Comparison of ENCODE assay signal across 8 cellular contexts in the genomic region with DNA sequence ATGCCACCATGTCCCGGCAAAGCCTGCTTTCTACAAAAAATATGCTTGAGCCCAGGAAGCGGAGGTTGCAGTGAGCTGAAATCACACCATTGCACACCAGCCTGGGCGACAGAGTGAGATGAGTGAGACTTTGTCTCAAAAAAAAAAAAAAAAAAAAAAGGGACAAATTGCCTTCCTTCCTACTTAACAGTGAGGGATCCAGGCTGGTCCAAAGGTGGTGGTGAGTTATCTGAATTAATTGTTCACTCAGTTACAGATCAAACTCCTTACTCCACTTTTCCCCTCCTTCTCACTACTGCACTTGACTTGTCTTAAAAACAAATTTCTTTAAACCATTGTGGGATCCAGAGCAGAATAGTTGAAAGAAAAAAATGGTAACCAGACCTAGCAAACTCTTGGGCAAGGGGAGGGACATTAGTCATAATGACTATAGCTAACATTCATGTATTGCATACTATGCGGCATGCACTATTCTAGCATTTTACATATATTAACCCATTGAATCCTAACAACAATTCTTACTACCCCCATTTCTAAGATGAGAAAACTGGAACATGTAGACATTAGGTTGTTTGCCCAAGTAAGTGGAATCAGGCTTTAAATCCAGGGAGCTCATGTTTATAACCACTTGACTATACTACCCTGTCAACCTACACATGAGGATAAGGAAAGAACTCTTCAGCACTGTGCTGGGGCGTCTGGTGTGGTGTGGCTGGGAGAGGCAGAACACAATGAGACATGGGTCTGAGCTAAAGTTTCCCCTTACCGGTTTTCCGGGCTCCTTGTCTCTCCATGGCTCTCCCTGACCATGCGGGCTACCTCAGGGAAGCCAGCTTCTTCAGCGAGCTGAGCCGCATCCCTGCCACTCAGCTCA. TPM values are rescaled to one million over a fixed set of nuclear protein-coding genes. Genes with fewer than 3 reads are reported as not detected.
DNase-seq lines count a peak whose midpoint lies in the region; ATAC-seq, FAIRE-seq and TF ChIP-seq lines count a peak whose summit lies in the region.

No MANE protein-coding gene starts in this region.

- no peak for TF ChIP-seq POLR2A in GM12878 (IDR thresholded peaks at IDR 0.05; ENCODE audit: low read depth, low read length)

- POLR2A ChIA-PET in GM12878 (lab: Charles Lee) = interaction anchor here (0.5 to 5.9 kb wide), 14 partner anchors 10 to 200 kb away, joined by 3 to 107 read pairs (median 5); a partner anchor contains a TSS

- H3K36me3 ChIP-seq in right atrium auricular region (peaks cover 24% of the 10 kb centered on the region), GM12878 (ENCODE audit: control insufficient read depth in 2 of 2, insufficient read depth in 2 of 2, low read length in 1 of 2) (peaks cover 2 to 18% of the 10 kb centered on the region in 2 experiments; a peak in 3 of 4 replicates), mesenchymal stem cell (ENCODE audit: control insufficient read depth in 1 of 2, insufficient read depth in 2 of 2, low read depth in 1 of 2, low read length in 2 of 2) (peaks cover 34 to 39% of the 10 kb centered on the region in 2 experiments), aorta (ENCODE audit: control insufficient read depth in 1 of 2, insufficient read depth in 2 of 2, low read length in 1 of 2) (peaks cover 0 to 2% of the 10 kb centered on the region in 2 donors)

- no peak overlapping the region for H2AFZ ChIP-seq in GM12878 (ENCODE audit: control insufficient read depth, low read depth, low read length)
- no peak overlapping the region for H2AFZ ChIP-seq in mesenchymal stem cell (ENCODE audit: low read depth, low read length)

- H3K79me2 ChIP-seq in GM12878 (ENCODE audit: control insufficient read depth, insufficient read depth, low read length) = peaks cover 70% of the 10 kb centered on the region

- no peak overlapping the region for H2BK15ac ChIP-seq in mesenchymal stem cell (ENCODE audit: low read depth, poor library complexity, severe bottlenecking)

- H3K9me3 ChIP-seq in right atrium auricular region (no peaks in the 10 kb centered on the region), GM12878 (replicated peaks; ENCODE audit: control insufficient read depth, insufficient read depth, low read length) (no peaks in the 10 kb centered on the region; the same call in 2 of the 3 replicates), mesenchymal stem cell (ENCODE audit: control insufficient read depth, low read length) (no peaks in the 10 kb centered on the region), aorta (ENCODE audit: control insufficient read depth, low read length) (no peaks in the 10 kb centered on the region)

- no peak overlapping the region for H2BK120ac ChIP-seq in mesenchymal stem cell (ENCODE audit: low read depth, low read length)

- peak overlapping the region; percentile 82 for H2AK5ac ChIP-seq in mesenchymal stem cell (ENCODE audit: low read length, severe bottlenecking)

- H3K14ac ChIP-seq in mesenchymal stem cell (ENCODE audit: low read length in 2 of 2) = peak overlapping the region in 1 of 2 experiments; percentile 62

- H3K27ac ChIP-seq in right atrium auricular region = peak overlapping the region; percentile 89 to 97
- H3K27ac ChIP-seq in GM12878 (ENCODE audit: control insufficient read depth, insufficient read depth) = peak overlapping the region; percentile 94; the same call in 1 of the 2 replicates
- peak overlapping the region; percentile 89 for H3K27ac ChIP-seq in mesenchymal stem cell (ENCODE audit: low read length, poor library complexity, severe bottlenecking)
- peak overlapping the region in 1 of 2 donors; percentile 86 for H3K27ac ChIP-seq in aorta (ENCODE audit: low read depth in 1 of 2, low read length in 2 of 2)

- H2BK12ac ChIP-seq in mesenchymal stem cell (ENCODE audit: low read length in 2 of 2) = peak overlapping the region in 1 of 2 experiments; percentile 73

- H4K20me1 ChIP-seq in GM12878 (ENCODE audit: control insufficient read depth, insufficient read depth) = no peaks in the 10 kb centered on the region

- H3K9ac ChIP-seq in GM12878 (ENCODE audit: control insufficient read depth, insufficient read depth, low read length) (peak overlapping the region; percentile 89), mesenchymal stem cell (ENCODE audit: low read length) (peak overlapping the region; percentile 97)

- ATAC-seq in left cardiac atrium = no peak
- ATAC-seq in GM12878 = no peak
- ATAC-seq in aorta (ENCODE audit: low FRiP score) = no peak
- ATAC-seq in GM21526 (IDR thresholded peaks at IDR 0.05; ENCODE audit: low FRiP score, unreplicated experiment) = no peak

- peak overlapping the region; percentile 84 to 92 for H3K4me3 ChIP-seq in right atrium auricular region
- peak overlapping the region; percentile 93; the same call in 1 of the 2 replicates for H3K4me3 ChIP-seq in GM12878
- H3K4me3 ChIP-seq in mesenchymal stem cell (ENCODE audit: insufficient read depth in 1 of 2, low read depth in 1 of 2, low read length in 2 of 2) = peak overlapping the region in 1 of 2 experiments; percentile 97
- H3K4me3 ChIP-seq in aorta (ENCODE audit: low read length in 2 of 2) = peak overlapping the region; percentile 23 to 46

- no TSS peak for BruUV-seq in GM12878 (replicated peaks; lab: Mats Ljungman, UMichigan)

- TF ChIP-seq RAD21 in GM12878 (IDR thresholded peaks at IDR 0.05; ENCODE audit: insufficient read depth, low read depth, low read length) = no peak

- H3K79me1 ChIP-seq in mesenchymal stem cell (replicated peaks; ENCODE audit: low read length, poor library complexity, severe bottlenecking) = peaks cover 21% of the 10 kb centered on the region

- H3K23ac ChIP-seq in mesenchymal stem cell (ENCODE audit: low read length in 2 of 2) = peak overlapping the region in 1 of 2 experiments; percentile 50

- in situ Hi-C loops in GM12878 (cut with MboI) = no loop called here

- peaks cover 0 to 67% of the 10 kb centered on the region in 2 donors for H3K4me1 ChIP-seq in right atrium auricular region
- H3K4me1 ChIP-seq in GM12878 (ENCODE audit: control insufficient read depth, insufficient read depth, low read length) = peaks cover 48% of the 10 kb centered on the region
- peaks cover 36% of the 10 kb centered on the region for H3K4me1 ChIP-seq in mesenchymal stem cell (ENCODE audit: control insufficient read depth, insufficient read depth, low read depth, low read length)
- no peaks in the 10 kb centered on the region for H3K4me1 ChIP-seq in aorta (ENCODE audit: control insufficient read depth in 1 of 2, insufficient read depth in 2 of 2, low read length in 2 of 2)

- CTCF ChIA-PET in GM12878 (lab: Yijun Ruan, JAX) = interaction anchor here (0.6 to 2.3 kb wide), 8 partner anchors 9 to 75 kb away, joined by 3 to 15 read pairs (median 4); a partner anchor contains a TSS

- H3K4me2 ChIP-seq in GM12878 (ENCODE audit: control insufficient read depth, insufficient read depth) (peak overlapping the region; percentile 78), mesenchymal stem cell (ENCODE audit: low read length, poor library complexity, severe bottlenecking) (peak overlapping the region; percentile 90)

- SMC1A ChIA-PET in GM12878 (lab: Charles Lee; ENCODE audit: uncharacterized antibody, unreplicated experiment) = interaction anchor here (0.7 to 2.6 kb wide), 3 partner anchors 10 to 72 kb away, joined by 3 to 31 read pairs (median 3); a partner anchor contains a TSS

- no peaks in the 10 kb centered on the region for H3K27me3 ChIP-seq in right atrium auricular region
- H3K27me3 ChIP-seq in GM12878 (replicated peaks in 1 of 2; ENCODE audit: control insufficient read depth in 2 of 2, insufficient read depth in 2 of 2, low read length in 1 of 2) = no peaks in the 10 kb centered on the region
- no peaks in the 10 kb centered on the region for H3K27me3 ChIP-seq in mesenchymal stem cell (ENCODE audit: control insufficient read depth in 1 of 2, insufficient read depth in 1 of 2, low read length in 2 of 2)
- no peaks in the 10 kb centered on the region for H3K27me3 ChIP-seq in aorta (ENCODE audit: control insufficient read depth in 1 of 2, insufficient read depth in 2 of 2, low read length in 1 of 2)

- DNase-seq in right atrium auricular region (ENCODE audit: low spot score) (no peak), left cardiac atrium (no peak), GM12878 (ENCODE audit: low read depth, low spot score) (no peak), mesenchymal stem cell (peak; percentile 54), aorta (no peak), NCI-H446 treated with DMSO at 0.1 percent for 48 hours (lab: John Stamatoyannopoulos, UW) (no peak)
- no peak for DNase-seq in effector CD4-positive, alpha-beta T cell

- RAD21 ChIA-PET in GM12878 (lab: Charles Lee; ENCODE audit: unreplicated experiment) = interaction anchor here (0.6 to 1.4 kb wide), 3 partner anchors 10 to 652 kb away, joined by 3 to 4 read pairs (median 3); a partner anchor contains a TSS

- peak overlapping the region; percentile 78 to 94 for H3K4ac ChIP-seq in mesenchymal stem cell (ENCODE audit: low read depth in 1 of 2, low read length in 2 of 2)

- H4K91ac ChIP-seq in mesenchymal stem cell (ENCODE audit: low read length) = peak overlapping the region; percentile 86

- no peak overlapping the region for H2BK5ac ChIP-seq in mesenchymal stem cell (ENCODE audit: low read depth, low read length, poor library complexity, severe bottlenecking)

- H4K8ac ChIP-seq in mesenchymal stem cell (ENCODE audit: low read length) = peak overlapping the region; percentile 21

- peak overlapping the region; percentile 49 to 91 for H3K18ac ChIP-seq in mesenchymal stem cell (ENCODE audit: low read depth in 1 of 2, low read length in 2 of 2)

- intact Hi-C loops in left cardiac atrium (cut with DNase I) = no loop called here
- intact Hi-C loops in GM12878 (cut with micrococcal nuclease; ENCODE audit: unreplicated experiment) = no loop called here
- intact Hi-C loops in aorta (cut with DNase I) = loop anchor here in 1 of 2 donors (5.0 kb wide), 1 partner anchor 41 kb away; a partner anchor contains a TSS

- WGBS in GM12878 (ENCODE audit: insufficient coverage, insufficient replicate concordance, low lambda C conversion rate, missing lambda C conversion rate) = 86% methylated on average over 10 of the region's 10 CpGs
- WGBS in mesenchymal stem cell = 86% methylated on average over 8 of the region's 10 CpGs
- WGBS in aorta, 2 donors = 51 to 58% methylated on average over 10 of the region's 10 CpGs

- no peak for TF ChIP-seq EP300 in GM12878 (IDR thresholded peaks at IDR 0.05; ENCODE audit: borderline replicate concordance in 1 of 2, control insufficient read depth in 1 of 2, low read depth in 2 of 2, low read length in 2 of 2)

- TF ChIP-seq CTCF in right atrium auricular region (IDR thresholded peaks at IDR 0.05) (no peak), GM12878 (IDR thresholded peaks at IDR 0.05 in 2 of 3, conservative IDR thresholded peaks at IDR 0.05 in 1 of 3; ENCODE audit: control insufficient read depth in 2 of 3, extremely low read depth in 1 of 3, insufficient read depth in 1 of 3, low read depth in 3 of 3, low read length in 3 of 3) (no peak)

- FAIRE-seq in GM12878 (lab: Jason Lieb, UNC) = no peak

RNA-seq across cellular contexts. Expression of a gene that starts 1.5 kb away (rescaled TPM):
- total RNA-seq in right atrium auricular region = 10 to 100 TPM; 14.7 to 20.0 TPM
- 10 to 100 TPM; 12.3 to 15.7 TPM for total RNA-seq in left cardiac atrium
- total RNA-seq in GM12878 (2013; cell fraction: nucleolus; rRNA removed) = 18.5 and 19.3 TPM in 2 replicates
- 11.3 and 11.7 TPM in 2 replicates for total RNA-seq in GM12878 (2014; rRNA removed)
- total RNA-seq in GM12878 (2014; rRNA removed; fragmentation: Illumina TruSeq; extraction: Trizol) = 16.2 and 17.1 TPM in 2 replicates
- total RNA-seq in GM12878 (2021) = 17.1 and 17.9 TPM in 2 replicates
- 7.9 TPM for polyA plus RNA-seq in GM12878 (2011; ENCODE audit: low read depth)
- 14.7 and 14.8 TPM in 2 replicates for polyA plus RNA-seq in GM12878 (2011; rRNA removed)
- 20.3 and 20.7 TPM in 2 replicates for polyA plus RNA-seq in GM12878 (2011; cell fraction: cytosol; rRNA removed)
- 14.7 and 15.8 TPM in 2 replicates for polyA plus RNA-seq in GM12878 (2011; cell fraction: nucleus; rRNA removed)
- 16.4 TPM in 2 replicates for polyA plus RNA-seq in GM12878 (2012)
- polyA plus RNA-seq in GM12878 (2014; fragmentation: Illumina TruSeq; extraction: Trizol) = 23.9 and 30.5 TPM in 2 replicates
- 10 to 100 TPM; 11.9 to 13.0 TPM for polyA plus RNA-seq in GM12878 (2014; fragmentation: Nextera tagmentation; extraction: Ambion mirVana)
- 19.5 and 20.1 TPM in 2 replicates for polyA plus RNA-seq in GM12878 (2014; rRNA removed)
- 10 to 100 TPM; 36.0 to 36.3 TPM for polyA plus RNA-seq in GM12878 (2016; fragmentation: Nextera tagmentation; extraction: Ambion mirVana)
- polyA minus RNA-seq in GM12878 (2011; rRNA and poly(A)+ RNA removed) = 5.7 and 11.7 TPM in 2 replicates
- 1.9 and 6.3 TPM in 2 replicates for polyA minus RNA-seq in GM12878 (2011; cell fraction: cytosol; rRNA and poly(A)+ RNA removed)
- polyA minus RNA-seq in GM12878 (2011; cell fraction: nucleus; rRNA and poly(A)+ RNA removed) = 8.6 and 13.2 TPM in 2 replicates
- 26.2 TPM for polyA plus RNA-seq in mesenchymal stem cell (2013, experiment 1 of 2)
- polyA plus RNA-seq in mesenchymal stem cell (2013, experiment 2 of 2) = 26.2 TPM
- total RNA-seq in aorta = 10 to 100 TPM; 10.9 to 16.5 TPM
- polyA plus RNA-seq in aorta = 10 to 100 TPM; 15.9 to 22.8 TPM

RNA-seq across cellular contexts. Expression of a gene that starts 2.6 kb away (rescaled TPM):
- total RNA-seq in right atrium auricular region (100 to 1,000 TPM; 242 to 243 TPM), left cardiac atrium (100 to 1,000 TPM in 1 of 2 donors, 10 to 100 TPM in 1; 84.8 to 116 TPM), GM12878 (2014; rRNA removed) (271 and 286 TPM in 2 replicates), GM12878 (2014; rRNA removed; fragmentation: Illumina TruSeq; extraction: Trizol) (189 and 205 TPM in 2 replicates), GM12878 (2021) (203 and 229 TPM in 2 replicates), aorta (100 to 1,000 TPM; 100 to 106 TPM)
- total RNA-seq in GM12878 (2013; cell fraction: nucleolus; rRNA removed) = 106 and 134 TPM in 2 replicates
- 266 TPM for polyA plus RNA-seq in GM12878 (2011; ENCODE audit: low read depth)
- polyA plus RNA-seq in GM12878 (2011; rRNA removed) (27.1 and 56.3 TPM in 2 replicates), GM12878 (2014; fragmentation: Illumina TruSeq; extraction: Trizol) (371 and 380 TPM in 2 replicates), GM12878 (2014; fragmentation: Nextera tagmentation; extraction: Ambion mirVana) (100 to 1,000 TPM; 286 to 361 TPM), GM12878 (2014; rRNA removed) (118 and 150 TPM in 2 replicates), GM12878 (2016; fragmentation: Nextera tagmentation; extraction: Ambion mirVana) (100 to 1,000 TPM; 380 to 405 TPM), aorta (100 to 1,000 TPM; 122 to 191 TPM)
- polyA plus RNA-seq in GM12878 (2011; cell fraction: cytosol; rRNA removed) = 116 and 178 TPM in 2 replicates
- polyA plus RNA-seq in GM12878 (2011; cell fraction: nucleus; rRNA removed) = 147 and 153 TPM in 2 replicates
- polyA plus RNA-seq in GM12878 (2012) = 279 and 302 TPM in 2 replicates
- 142 and 149 TPM in 2 replicates for polyA minus RNA-seq in GM12878 (2011; rRNA and poly(A)+ RNA removed)
- 76.6 and 76.8 TPM in 2 replicates for polyA minus RNA-seq in GM12878 (2011; cell fraction: cytosol; rRNA and poly(A)+ RNA removed)
- 29.1 and 40.5 TPM in 2 replicates for polyA minus RNA-seq in GM12878 (2011; cell fraction: nucleus; rRNA and poly(A)+ RNA removed)
- polyA plus RNA-seq in mesenchymal stem cell (2013, experiment 1 of 2) = 256 TPM
- 256 TPM for polyA plus RNA-seq in mesenchymal stem cell (2013, experiment 2 of 2)

RNA-seq across cellular contexts. Expression of a gene that starts 2.7 kb away (rescaled TPM):
- total RNA-seq in right atrium auricular region (10 to 100 TPM; 17.8 to 19.2 TPM), left cardiac atrium (10 to 100 TPM; 17.5 to 20.1 TPM), GM12878 (2014; rRNA removed) (20.4 and 21.6 TPM in 2 replicates), GM12878 (2014; rRNA removed; fragmentation: Illumina TruSeq; extraction: Trizol) (16.2 and 16.5 TPM in 2 replicates), GM12878 (2021) (16.1 and 17.4 TPM in 2 replicates), aorta (10 to 100 TPM; 18.3 to 20.2 TPM)
- 16.8 and 17.6 TPM in 2 replicates for total RNA-seq in GM12878 (2013; cell fraction: nucleolus; rRNA removed)
- 6.6 TPM for polyA plus RNA-seq in GM12878 (2011; ENCODE audit: low read depth)
- polyA plus RNA-seq in GM12878 (2011; rRNA removed) (8.0 and 8.1 TPM in 2 replicates), GM12878 (2014; fragmentation: Illumina TruSeq; extraction: Trizol) (8.2 and 13.4 TPM in 2 replicates), GM12878 (2014; fragmentation: Nextera tagmentation; extraction: Ambion mirVana) (under 1 TPM in 1 of 2 experiments, not detected in 1; 0.16 TPM), GM12878 (2014; rRNA removed) (18.6 and 19.3 TPM in 2 replicates), GM12878 (2016; fragmentation: Nextera tagmentation; extraction: Ambion mirVana) (10 to 100 TPM; 17.3 to 20.1 TPM), aorta (10 to 100 TPM in 1 of 2 donors, 1 to 10 TPM in 1; 7.5 to 12.0 TPM)
- 7.9 and 10.2 TPM in 2 replicates for polyA plus RNA-seq in GM12878 (2011; cell fraction: cytosol; rRNA removed)
- 6.9 and 9.0 TPM in 2 replicates for polyA plus RNA-seq in GM12878 (2011; cell fraction: nucleus; rRNA removed)
- 13.4 and 14.9 TPM in 2 replicates for polyA plus RNA-seq in GM12878 (2012)
- polyA minus RNA-seq in GM12878 (2011; rRNA and poly(A)+ RNA removed) = 6.9 and 15.1 TPM in 2 replicates
- polyA minus RNA-seq in GM12878 (2011; cell fraction: cytosol; rRNA and poly(A)+ RNA removed) = 3.6 and 4.4 TPM in 2 replicates
- 12.0 and 16.6 TPM in 2 replicates for polyA minus RNA-seq in GM12878 (2011; cell fraction: nucleus; rRNA and poly(A)+ RNA removed)
- 11.3 TPM for polyA plus RNA-seq in mesenchymal stem cell (2013, experiment 1 of 2)
- 11.4 TPM for polyA plus RNA-seq in mesenchymal stem cell (2013, experiment 2 of 2)

RNA-seq across cellular contexts. Expression of a gene that starts 6.5 kb away (rescaled TPM):
- total RNA-seq in right atrium auricular region (1 to 10 TPM in 1 of 2 donors, under 1 TPM in 1; 0.67 to 1.8 TPM), left cardiac atrium (1 to 10 TPM; 3.2 to 8.8 TPM), GM12878 (2014; rRNA removed) (3.8 and 5.1 TPM in 2 replicates), GM12878 (2014; rRNA removed; fragmentation: Illumina TruSeq; extraction: Trizol) (3.9 and 4.4 TPM in 2 replicates), GM12878 (2021) (11.1 and 16.5 TPM in 2 replicates), aorta (10 to 100 TPM; 19.6 to 20.8 TPM)
- total RNA-seq in GM12878 (2013; cell fraction: nucleolus; rRNA removed) = 32.1 and 40.5 TPM in 2 replicates
- 29.8 TPM for polyA plus RNA-seq in GM12878 (2011; ENCODE audit: low read depth)
- polyA plus RNA-seq in GM12878 (2011; rRNA removed) (5.1 and 6.2 TPM in 2 replicates), GM12878 (2014; fragmentation: Illumina TruSeq; extraction: Trizol) (12.8 and 14.3 TPM in 2 replicates), GM12878 (2014; fragmentation: Nextera tagmentation; extraction: Ambion mirVana) (1 to 10 TPM; 3.2 to 6.5 TPM), GM12878 (2014; rRNA removed) (8.5 and 11.2 TPM in 2 replicates), GM12878 (2016; fragmentation: Nextera tagmentation; extraction: Ambion mirVana) (10 to 100 TPM in 1 of 2 experiments, 1 to 10 TPM in 1; 9.7 to 10.5 TPM), aorta (10 to 100 TPM in 1 of 2 donors, 1 to 10 TPM in 1; 1.6 to 25.1 TPM)
- polyA plus RNA-seq in GM12878 (2011; cell fraction: cytosol; rRNA removed) = 4.2 and 5.5 TPM in 2 replicates
- 67.7 and 71.9 TPM in 2 replicates for polyA plus RNA-seq in GM12878 (2011; cell fraction: nucleus; rRNA removed)
- 18.7 and 40.5 TPM in 2 replicates for polyA plus RNA-seq in GM12878 (2012)
- polyA minus RNA-seq in GM12878 (2011; rRNA and poly(A)+ RNA removed) = 4.2 and 5.9 TPM in 2 replicates
- polyA minus RNA-seq in GM12878 (2011; cell fraction: cytosol; rRNA and poly(A)+ RNA removed) = 1.0 TPM in 1 of 2 replicates, not detected in the other
- 5.1 and 7.4 TPM in 2 replicates for polyA minus RNA-seq in GM12878 (2011; cell fraction: nucleus; rRNA and poly(A)+ RNA removed)
- 6.8 TPM for polyA plus RNA-seq in mesenchymal stem cell (2013, experiment 1 of 2)
- polyA plus RNA-seq in mesenchymal stem cell (2013, experiment 2 of 2) = 5.5 TPM

RNA-seq across cellular contexts. Expression of a gene that starts 7.6 kb away (rescaled TPM):
- total RNA-seq in right atrium auricular region = 1 to 10 TPM; 1.0 to 1.2 TPM
- 1 to 10 TPM; 1.4 to 1.7 TPM for total RNA-seq in left cardiac atrium
- total RNA-seq in GM12878 (2013; cell fraction: nucleolus; rRNA removed) = 1.1 TPM in 1 of 2 replicates, not detected in the other
- total RNA-seq in GM12878 (2014; rRNA removed) = 4.4 and 6.1 TPM in 2 replicates
- total RNA-seq in GM12878 (2014; rRNA removed; fragmentation: Illumina TruSeq; extraction: Trizol) = 4.0 and 4.6 TPM in 2 replicates
- 3.8 and 4.1 TPM in 2 replicates for total RNA-seq in GM12878 (2021)
- 4.9 TPM for polyA plus RNA-seq in GM12878 (2011; ENCODE audit: low read depth)
- 4.8 and 7.9 TPM in 2 replicates for polyA plus RNA-seq in GM12878 (2011; rRNA removed)
- 10.6 and 12.1 TPM in 2 replicates for polyA plus RNA-seq in GM12878 (2011; cell fraction: cytosol; rRNA removed)
- polyA plus RNA-seq in GM12878 (2011; cell fraction: nucleus; rRNA removed) = 5.7 and 8.1 TPM in 2 replicates
- 4.7 and 5.8 TPM in 2 replicates for polyA plus RNA-seq in GM12878 (2012)
- 5.2 and 8.2 TPM in 2 replicates for polyA plus RNA-seq in GM12878 (2014; fragmentation: Illumina TruSeq; extraction: Trizol)
- 10 to 100 TPM; 11.8 to 14.1 TPM for polyA plus RNA-seq in GM12878 (2014; fragmentation: Nextera tagmentation; extraction: Ambion mirVana)
- 6.5 and 7.5 TPM in 2 replicates for polyA plus RNA-seq in GM12878 (2014; rRNA removed)
- polyA plus RNA-seq in GM12878 (2016; fragmentation: Nextera tagmentation; extraction: Ambion mirVana) = 1 to 10 TPM; 5.6 to 6.6 TPM
- polyA minus RNA-seq in GM12878 (2011; rRNA and poly(A)+ RNA removed) = 4.4 and 4.7 TPM in 2 replicates
- 1.1 and 1.9 TPM in 2 replicates for polyA minus RNA-seq in GM12878 (2011; cell fraction: cytosol; rRNA and poly(A)+ RNA removed)
- 0.96 and 0.97 TPM in 2 replicates for polyA minus RNA-seq in GM12878 (2011; cell fraction: nucleus; rRNA and poly(A)+ RNA removed)
- polyA plus RNA-seq in mesenchymal stem cell (2013, experiment 1 of 2) = 2.3 TPM
- polyA plus RNA-seq in mesenchymal stem cell (2013, experiment 2 of 2) = 2.2 TPM
- total RNA-seq in aorta = under 1 TPM; 0.42 to 0.96 TPM
- 1 to 10 TPM in 1 of 2 donors, not detected in 1; 2.6 TPM for polyA plus RNA-seq in aorta
